8 cellular contexts compared by ENCODE assay signal in the genomic region with DNA sequence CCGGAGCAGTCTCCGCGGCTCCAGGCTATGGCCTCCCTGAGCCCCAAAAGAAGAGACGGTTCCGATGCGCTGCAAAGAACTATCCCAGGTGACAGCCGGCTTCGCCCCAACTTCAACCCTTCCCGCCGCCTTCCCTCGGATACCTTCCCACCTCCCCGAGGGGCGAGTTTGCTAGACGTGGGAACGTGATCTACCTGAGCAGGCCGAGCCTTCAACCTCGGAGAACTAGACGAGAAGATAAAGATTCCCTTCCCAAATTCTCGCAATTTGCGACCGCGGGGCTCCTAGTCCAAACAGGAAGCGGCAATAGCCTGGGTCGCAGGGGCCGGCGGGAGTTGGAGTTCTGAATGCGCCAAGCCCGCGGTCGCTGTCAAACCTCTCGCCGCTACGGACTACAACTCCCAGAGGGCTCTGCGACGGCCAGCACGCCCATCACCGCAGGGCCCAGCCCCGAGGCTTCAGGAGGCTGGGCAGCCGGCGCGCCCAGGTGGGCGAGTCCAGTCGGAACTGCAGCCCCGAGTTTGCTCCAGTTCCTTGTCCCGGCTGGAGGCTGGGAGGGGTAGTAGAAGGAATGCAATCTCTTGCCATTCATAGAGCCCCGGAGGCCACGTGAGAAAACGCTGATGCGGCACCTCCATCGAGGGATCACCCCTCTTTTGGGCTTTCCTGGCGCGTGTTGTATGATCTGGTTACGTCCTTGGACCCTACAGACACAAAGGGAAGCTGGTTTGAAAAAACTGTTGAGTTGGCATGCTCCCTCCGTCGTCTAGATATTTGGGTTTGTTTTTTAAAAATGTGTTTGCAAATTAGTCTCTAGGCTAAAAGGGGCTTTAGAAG. TPM values are rescaled to one million over a fixed set of nuclear protein-coding genes. Genes with fewer than 3 reads are reported as not detected.
DNase-seq lines count a peak whose midpoint lies in the region; ATAC-seq, FAIRE-seq and TF ChIP-seq lines count a peak whose summit lies in the region.

A gene with protein sequence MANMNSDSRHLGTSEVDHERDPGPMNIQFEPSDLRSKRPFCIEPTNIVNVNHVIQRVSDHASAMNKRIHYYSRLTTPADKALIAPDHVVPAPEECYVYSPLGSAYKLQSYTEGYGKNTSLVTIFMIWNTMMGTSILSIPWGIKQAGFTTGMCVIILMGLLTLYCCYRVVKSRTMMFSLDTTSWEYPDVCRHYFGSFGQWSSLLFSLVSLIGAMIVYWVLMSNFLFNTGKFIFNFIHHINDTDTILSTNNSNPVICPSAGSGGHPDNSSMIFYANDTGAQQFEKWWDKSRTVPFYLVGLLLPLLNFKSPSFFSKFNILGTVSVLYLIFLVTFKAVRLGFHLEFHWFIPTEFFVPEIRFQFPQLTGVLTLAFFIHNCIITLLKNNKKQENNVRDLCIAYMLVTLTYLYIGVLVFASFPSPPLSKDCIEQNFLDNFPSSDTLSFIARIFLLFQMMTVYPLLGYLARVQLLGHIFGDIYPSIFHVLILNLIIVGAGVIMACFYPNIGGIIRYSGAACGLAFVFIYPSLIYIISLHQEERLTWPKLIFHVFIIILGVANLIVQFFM (minus strand): TSS at position 302 of the 837 bp plus-strand sequence. CDS start 14,366 bp downstream, outside the sequence.

- no peak within 1 kb of the TSS for H2BK120ac ChIP-seq in H1 (replicated peaks; ENCODE audit: low read depth, low read length)

- peaks cover 0 to 6% (median 4%) of the 10 kb centered on the region in 5 donors for H3K9me3 Mint-ChIP-seq in CD8-positive, alpha-beta memory T cell
- peaks cover 2% of the 10 kb centered on the region for H3K9me3 Mint-ChIP-seq in memory B cell

- peak within 1 kb of the TSS; percentile 58 for H3K27ac ChIP-seq in CD8-positive, alpha-beta memory T cell (ENCODE audit: low read depth, low read length)
- H3K27ac ChIP-seq in H1 (ENCODE audit: low read depth, low read length) = peak within 1 kb of the TSS; percentile 80

- CTCF ChIA-PET in CD8-positive, alpha-beta memory T cell (lab: Charles Lee) = no interaction called here
- CTCF ChIA-PET in H1 (lab: Charles Lee; ENCODE audit: partially characterized antibody) = no interaction called here

- H2BK20ac ChIP-seq in H1 (ENCODE audit: low read length) = no peak within 1 kb of the TSS

- H3K4me3 Mint-ChIP-seq in CD8-positive, alpha-beta memory T cell = peak within 1 kb of the TSS; percentile 95 to 100 (median 99)
- H3K4me3 Mint-ChIP-seq in memory B cell = peak within 1 kb of the TSS; percentile 99

- H3K4ac ChIP-seq in H1 (replicated peaks; ENCODE audit: insufficient read length, low read depth, low read length) = peak within 1 kb of the TSS; percentile 71

- no peaks in the 10 kb centered on the region for H3K9me3 ChIP-seq in CD8-positive, alpha-beta memory T cell (ENCODE audit: low read length)
- H3K9me3 ChIP-seq in H1 (ENCODE audit: insufficient read depth in 2 of 2, low read depth in 1 of 2, low read length in 1 of 2) = 0 out of 4 replicates have a peak, but pooled peaks cover 0 to 2% of the 10 kb centered on the region in 2 experiments

- H2BK12ac ChIP-seq in H1 (ENCODE audit: low read depth, low read length) = 0 out of 2 replicates have a peak within 1 kb of the TSS, but pooled peaks have one; percentile 11

- 3% methylated on average over 52 of the region's 55 CpGs; no CpG with 5 or more reads in 1 of the 2 experiments for WGBS in H1 (ENCODE audit: extremely low coverage in 1 of 2, insufficient coverage in 1 of 2, insufficient read length in 1 of 2, insufficient replicate concordance in 2 of 2, low coverage in 1 of 2, low lambda C conversion rate in 2 of 2, missing lambda C conversion rate in 1 of 2), 2 experiments

- TF ChIP-seq EP300 in H1 (IDR thresholded peaks at IDR 0.05; ENCODE audit: borderline replicate concordance in 1 of 2, low read depth in 2 of 2, low read length in 2 of 2) = no peak

- H3K4me1 ChIP-seq in CD8-positive, alpha-beta memory T cell (ENCODE audit: insufficient read depth, low read length) = peaks cover 12% of the 10 kb centered on the region
- H3K4me1 ChIP-seq in H1 (replicated peaks in 1 of 4; ENCODE audit: control insufficient read depth in 3 of 4, insufficient read depth in 4 of 4, low read length in 3 of 4) = peaks cover 0 to 3% (median 0%) of the 10 kb centered on the region in 4 experiments; a peak in 2 of 7 replicates

- H4K8ac ChIP-seq in H1 (ENCODE audit: extremely low read depth, insufficient read depth, low read length) = peak within 1 kb of the TSS; percentile 87; the same call in 1 of the 2 replicates

- H3K79me1 ChIP-seq in H1 (ENCODE audit: low read depth, low read length) = 0 out of 2 replicates have a peak, but pooled peaks cover 4% of the 10 kb centered on the region

- peaks cover 0 to 9% of the 10 kb centered on the region in 2 experiments; a peak in 3 of 4 replicates for H3K79me2 ChIP-seq in H1 (ENCODE audit: control insufficient read depth in 1 of 2, insufficient read depth in 2 of 2, low read length in 2 of 2)

- H4K91ac ChIP-seq in H1 (replicated peaks; ENCODE audit: insufficient read length, low read length) = no peak within 1 kb of the TSS

- TF ChIP-seq CTCF in H1 (IDR thresholded peaks at IDR 0.05; ENCODE audit: control extremely low read depth in 1 of 3, insufficient read depth in 1 of 3, low read depth in 1 of 3, low read length in 3 of 3) = no peak

- POLR2A ChIA-PET in CD8-positive, alpha-beta memory T cell (lab: Charles Lee) = no interaction called here
- POLR2A ChIA-PET in H1 (lab: Charles Lee; ENCODE audit: partially characterized antibody) = interaction anchor here (0.6 to 1.5 kb wide), 7 partner anchors 11 to 325 kb away, joined by 3 to 4 read pairs (median 3); no protein-coding TSS in a partner anchor

- 0 out of 2 replicates have a peak within 1 kb of the TSS, but pooled peaks have one; percentile 16 for H2BK15ac ChIP-seq in H1 (ENCODE audit: low read length)

- peak within 1 kb of the TSS; percentile 71; the same call in 1 of the 2 replicates for H3K18ac ChIP-seq in H1 (ENCODE audit: extremely low read depth, low read length)

- H3K27me3 Mint-ChIP-seq in CD8-positive, alpha-beta memory T cell = no peaks in the 10 kb centered on the region
- H3K27me3 Mint-ChIP-seq in memory B cell = no peaks in the 10 kb centered on the region

- H3K56ac ChIP-seq in H1 (replicated peaks; ENCODE audit: insufficient read length, low read depth, low read length) = peak within 1 kb of the TSS; percentile 80

- peak within 1 kb of the TSS; percentile 95 to 99 for H3K4me2 ChIP-seq in H1 (ENCODE audit: insufficient read depth in 1 of 2, low read depth in 2 of 2, low read length in 2 of 2)

- H3K27ac Mint-ChIP-seq in CD8-positive, alpha-beta memory T cell = peak within 1 kb of the TSS; percentile 74 to 99 (median 96)
- peak within 1 kb of the TSS; percentile 93 for H3K27ac Mint-ChIP-seq in memory B cell

- H4K20me1 ChIP-seq in H1 (replicated peaks in 1 of 2; ENCODE audit: control insufficient read depth in 1 of 2, insufficient read depth in 2 of 2, low read length in 2 of 2) = no peaks in the 10 kb centered on the region

- peak; percentile 54 to 91 for TF ChIP-seq POLR2A in H1 (IDR thresholded peaks at IDR 0.05; ENCODE audit: control extremely low read depth in 1 of 2, low read depth in 2 of 2, low read length in 2 of 2)

- FAIRE-seq in H1 (lab: Jason Lieb, UNC) = peak; percentile 57

- H3K9ac ChIP-seq in H1 (replicated peaks in 1 of 4; ENCODE audit: extremely low read depth in 1 of 4, low read depth in 3 of 4, low read length in 3 of 4) = peak within 1 kb of the TSS; percentile 65 to 88 (median 78)

- H3K4me3 ChIP-seq in CD8-positive, alpha-beta memory T cell (ENCODE audit: low read length) = peak within 1 kb of the TSS; percentile 95
- peak within 1 kb of the TSS; percentile 70 to 98 (median 92) for H3K4me3 ChIP-seq in H1 (ENCODE audit: extremely low read depth in 1 of 4, insufficient read depth in 2 of 4, low read depth in 3 of 4, low read length in 4 of 4)

- H3K27me3 ChIP-seq in CD8-positive, alpha-beta memory T cell (ENCODE audit: insufficient read depth, low read length, poor library complexity, severe bottlenecking) = no peaks in the 10 kb centered on the region
- H3K27me3 ChIP-seq in H1 (replicated peaks in 1 of 4; ENCODE audit: control insufficient read depth in 3 of 4, extremely low read depth in 1 of 4, insufficient read depth in 3 of 4, low read length in 3 of 4) = no peaks in the 10 kb centered on the region

- ATAC-seq in GM19468 (IDR thresholded peaks at IDR 0.05; ENCODE audit: extremely low read depth, unreplicated experiment) = peak; percentile 99
- ATAC-seq in memory B cell (ENCODE audit: low read depth) = peak; percentile 100

- no peak within 1 kb of the TSS; the same call in 1 of the 2 replicates for H2AK5ac ChIP-seq in H1 (ENCODE audit: low read depth, low read length)

- H3K23ac ChIP-seq in H1 (ENCODE audit: insufficient read length) = no peak within 1 kb of the TSS

- H3K23me2 ChIP-seq in H1 (ENCODE audit: low read depth, low read length) = peaks cover 9% of the 10 kb centered on the region; the same call in 1 of the 2 replicates

- H2BK5ac ChIP-seq in H1 (ENCODE audit: low read depth, low read length) = peak within 1 kb of the TSS; percentile 83

- no peak within 1 kb of the TSS for H3K14ac ChIP-seq in H1 (ENCODE audit: insufficient read length)

- peaks cover 6 to 26% (median 6%) of the 10 kb centered on the region in 3 donors for H3K36me3 Mint-ChIP-seq in CD8-positive, alpha-beta memory T cell
- peaks cover 2% of the 10 kb centered on the region for H3K36me3 Mint-ChIP-seq in memory B cell

- no peak for TF ChIP-seq RAD21 in H1 (IDR thresholded peaks at IDR 0.05 in 1 of 2, conservative IDR thresholded peaks at IDR 0.05 in 1 of 2; ENCODE audit: low read depth in 2 of 2, low read length in 2 of 2)

- H4K5ac ChIP-seq in H1 (ENCODE audit: insufficient read length, low read depth, low read length) = peak within 1 kb of the TSS; percentile 49

- H3K4me1 Mint-ChIP-seq in CD8-positive, alpha-beta memory T cell = peaks cover 25 to 45% (median 36%) of the 10 kb centered on the region in 3 donors
- peaks cover 9% of the 10 kb centered on the region for H3K4me1 Mint-ChIP-seq in memory B cell

- DNase-seq in CD8-positive, alpha-beta memory T cell = peak; percentile 87 to 93 (median 90)
- peak; percentile 63 for DNase-seq in HS-5 (ENCODE audit: low read depth)
- DNase-seq in NK-92 treated with Interleukin-12 subunit alpha and Interleukin-12 subunit beta, amount 100 ng/mL, for 24 hours (lab: John Stamatoyannopoulos, UW) = peak; percentile 90
- DNase-seq in activated CD8-positive, alpha-beta memory T cell treated with anti-CD3 and anti-CD28 coated beads for 24 hours = peak; percentile 96
- peak; percentile 93 to 96 for DNase-seq in H1 (ENCODE audit: low read depth in 1 of 2, low spot score in 2 of 2)
- peak; percentile 79 to 94 for DNase-seq in memory B cell (ENCODE audit: low spot score in 2 of 2)
- DNase-seq in stimulated activated CD8-positive, alpha-beta memory T cell treated with anti-CD3 and anti-CD28 coated beads, Interleukin-12 subunit alpha, Interleukin-12 subunit beta, amount 100 ng/mL, for 24 hours (ENCODE audit: extremely low read depth) = peak; percentile 87

- H2AFZ ChIP-seq in H1 (ENCODE audit: low read length) = peak within 1 kb of the TSS; percentile 81

- H3K36me3 ChIP-seq in CD8-positive, alpha-beta memory T cell (ENCODE audit: insufficient read depth, low read length) = no peaks in the 10 kb centered on the region
- H3K36me3 ChIP-seq in H1 (ENCODE audit: control insufficient read depth in 2 of 4, insufficient read depth in 4 of 4, low read length in 3 of 4) = peaks cover 0 to 16% (median 2%) of the 10 kb centered on the region in 4 experiments; a peak in 1 of 8 replicates

RNA-seq across cellular contexts. Expression of the gene that starts here (rescaled TPM):
- 10 to 100 TPM; 21.3 to 23.4 TPM for total RNA-seq in CD8-positive, alpha-beta memory T cell
- polyA plus RNA-seq in CD8-positive, alpha-beta memory T cell = 13.6 TPM
- 42.2 and 43.7 TPM in 2 replicates for total RNA-seq in H1 (2021; fragmentation: NEBNext Ultra II Directional; extraction: Animal tissue kit (Norgen Biotek cat#: 25700))
- 15.3 and 29.2 TPM in 2 replicates for polyA plus RNA-seq in H1 (2011; rRNA removed)
- polyA plus RNA-seq in H1 (2011; cell fraction: cytosol; rRNA removed) = 25.6 TPM
- 12.6 TPM for polyA plus RNA-seq in H1 (2011; cell fraction: nucleus; rRNA removed)
- polyA plus RNA-seq in H1 (2012, experiment 1 of 2) = 22.7 to 34.3 TPM (median 23.1 TPM) in 4 replicates
- polyA plus RNA-seq in H1 (2012, experiment 2 of 2) = 4.3 TPM
- 55.1 TPM for polyA plus RNA-seq in H1 (2013, experiment 1 of 2)
- 58.5 TPM for polyA plus RNA-seq in H1 (2013, experiment 2 of 2)
- 45.2 and 85.5 TPM in 2 replicates for polyA minus RNA-seq in H1 (2011; rRNA and poly(A)+ RNA removed)
- 26.0 TPM for polyA minus RNA-seq in H1 (2011; cell fraction: cytosol; rRNA and poly(A)+ RNA removed)
- polyA minus RNA-seq in H1 (2011; cell fraction: nucleus; rRNA and poly(A)+ RNA removed) = 70.9 TPM

Comparison
In these comparisons a context has a peak if more than half of its experiments do, and no peak if none do; other contexts are left out.
1. Peak in every context shown above with its lines: DNase-seq, ATAC-seq, H3K4me3 ChIP-seq and H3K27ac ChIP-seq.